8 cellular contexts compared by ENCODE assay signal in the genomic region with DNA sequence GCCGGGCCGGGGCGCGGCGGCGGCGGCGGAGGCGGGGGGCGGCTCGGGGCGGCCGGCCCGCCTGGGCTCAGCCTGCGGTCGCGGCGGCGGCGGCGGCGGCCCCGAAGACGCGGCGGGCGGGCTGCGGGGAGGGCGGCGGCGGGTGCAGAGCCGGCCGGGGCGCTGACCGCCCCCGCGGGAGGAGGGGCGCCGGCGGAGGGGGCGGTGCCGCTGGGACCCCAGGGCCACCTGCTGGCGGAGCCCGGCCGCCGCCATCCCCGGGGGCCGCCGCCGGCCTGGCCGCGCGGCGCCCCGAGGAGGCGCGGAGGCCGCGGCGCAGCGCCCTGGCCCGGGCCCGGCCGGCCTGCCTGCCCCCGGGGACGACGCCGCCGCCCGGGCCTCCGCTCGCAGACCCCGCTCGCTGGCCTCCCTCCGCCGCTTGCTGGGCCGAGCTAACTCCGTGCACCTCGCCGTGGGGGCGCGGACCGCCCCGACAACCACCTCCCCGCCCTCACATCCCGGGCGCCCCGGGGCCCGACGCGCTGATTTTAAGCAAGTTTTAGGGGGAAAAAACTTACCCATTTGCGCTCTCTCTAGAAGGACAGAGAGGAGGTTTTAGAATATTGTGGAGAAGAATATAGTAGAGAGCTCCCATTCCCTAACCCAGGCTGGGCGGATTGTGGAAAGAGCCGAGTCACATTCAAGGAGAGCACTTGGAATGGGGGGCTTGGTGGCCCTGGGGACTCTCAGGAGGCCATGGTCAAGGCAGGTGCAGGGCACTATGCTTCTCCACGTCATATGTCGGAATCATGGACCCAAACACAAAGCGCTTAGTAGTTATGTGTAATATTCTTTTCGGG. TPM values are rescaled to one million over a fixed set of nuclear protein-coding genes. Genes with fewer than 3 reads are reported as not detected.
DNase-seq lines count a peak whose midpoint lies in the region; ATAC-seq and TF ChIP-seq lines count a peak whose summit lies in the region.

A gene with protein sequence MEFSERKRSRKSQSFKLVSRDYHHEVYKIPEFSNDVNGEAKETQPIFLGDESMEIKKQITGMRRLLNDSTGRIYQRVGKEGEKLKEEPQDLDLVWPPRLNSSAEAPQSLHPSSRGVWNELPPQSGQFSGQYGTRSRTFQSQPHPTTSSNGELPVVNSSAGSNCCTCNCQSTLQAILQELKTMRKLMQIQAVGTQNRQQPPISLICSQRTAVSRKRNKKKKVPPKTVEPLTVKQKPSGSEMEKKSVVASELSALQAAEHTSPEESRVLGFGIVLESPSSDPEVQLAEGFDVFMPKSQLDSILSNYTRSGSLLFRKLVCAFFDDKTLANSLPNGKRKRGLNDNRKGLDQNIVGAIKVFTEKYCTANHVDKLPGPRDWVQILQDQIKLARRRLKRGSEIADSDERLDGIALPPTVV (minus strand): TSS at position 140 of the 839 bp plus-strand sequence. CDS start 481 bp downstream, outside the sequence.

- peaks cover 0 to 7% (median 0%) of the 10 kb centered on the region in 7 donors for H3K9me3 Mint-ChIP-seq in CD4-positive, CD25-positive, alpha-beta regulatory T cell
- no peaks in the 10 kb centered on the region for H3K9me3 Mint-ChIP-seq in activated naive CD8-positive, alpha-beta T cell treated with anti-CD3 and anti-CD28 coated beads, Interleukin-2, amount 10 ng/mL, durations not matched to agents 7 days and 5 days
- H3K9me3 Mint-ChIP-seq in progenitor cell of endocrine pancreas (ENCODE audit: low read depth), result no peaks in the 10 kb centered on the region

- peaks cover 69% of the 10 kb centered on the region for H3K27me3 Mint-ChIP-seq in CD4-positive, CD25-positive, alpha-beta regulatory T cell
- H3K27me3 Mint-ChIP-seq in activated naive CD8-positive, alpha-beta T cell treated with anti-CD3 and anti-CD28 coated beads, Interleukin-2, amount 10 ng/mL, durations not matched to agents 7 days and 5 days, result peaks cover 54% of the 10 kb centered on the region
- peaks cover 22% of the 10 kb centered on the region for H3K27me3 Mint-ChIP-seq in progenitor cell of endocrine pancreas

- intact Hi-C loops in left ventricle myocardium inferior (cut with micrococcal nuclease), result no loop called here

- no peaks in the 10 kb centered on the region for H3K36me3 Mint-ChIP-seq in CD4-positive, CD25-positive, alpha-beta regulatory T cell
- H3K36me3 Mint-ChIP-seq in activated naive CD8-positive, alpha-beta T cell treated with anti-CD3 and anti-CD28 coated beads, Interleukin-2, amount 10 ng/mL, durations not matched to agents 7 days and 5 days, result no peaks in the 10 kb centered on the region
- H3K36me3 Mint-ChIP-seq in progenitor cell of endocrine pancreas (ENCODE audit: insufficient read depth), result peaks cover 6% of the 10 kb centered on the region

- POLR2A ChIA-PET in activated naive CD8-positive, alpha-beta T cell treated with anti-CD3 and anti-CD28 coated beads, Interleukin-2, amount 10 ng/mL, durations not matched to agents 7 days and 5 days (lab: Charles Lee), result no interaction called here

- no peak for DNase-seq in CD4-positive, CD25-positive, alpha-beta regulatory T cell
- DNase-seq in HFF-Myc (ENCODE audit: extremely low read depth, low read depth) (no peak), left ventricle myocardium inferior (peak; percentile 53), progenitor cell of endocrine pancreas (ENCODE audit: low spot score, unreplicated experiment) (peak; percentile 45), NCI-H1694 (lab: John Stamatoyannopoulos, UW) (no peak)
- DNase-seq in activated naive CD8-positive, alpha-beta T cell treated with anti-CD3 and anti-CD28 coated beads, Interleukin-2, amount 10 ng/mL, durations not matched to agents 7 days and 5 days, result peak; percentile 33

- peaks cover 3% of the 10 kb centered on the region for H3K4me1 ChIP-seq in CD4-positive, CD25-positive, alpha-beta regulatory T cell (ENCODE audit: control insufficient read depth, insufficient read depth, low read length, poor library complexity, severe bottlenecking)
- H3K4me1 ChIP-seq in left ventricle myocardium inferior, result peaks cover 30% of the 10 kb centered on the region

- no peaks in the 10 kb centered on the region for H3K36me3 ChIP-seq in CD4-positive, CD25-positive, alpha-beta regulatory T cell (ENCODE audit: control insufficient read depth, insufficient read depth, low read length)
- peaks cover 8% of the 10 kb centered on the region for H3K36me3 ChIP-seq in left ventricle myocardium inferior

- no peak for ATAC-seq in CD4-positive, CD25-positive, alpha-beta regulatory T cell (ENCODE audit: low read depth in 2 of 2)
- ATAC-seq in activated naive CD8-positive, alpha-beta T cell treated with anti-CD3 and anti-CD28 coated beads, Interleukin-2, amount 10 ng/mL, durations not matched to agents 7 days and 5 days (ENCODE audit: low read depth), result no peak
- no peak for ATAC-seq in GM21786 (IDR thresholded peaks at IDR 0.05; ENCODE audit: unreplicated experiment)
- no peak for ATAC-seq in GM21526 (IDR thresholded peaks at IDR 0.05; ENCODE audit: low FRiP score, unreplicated experiment)

- peaks cover 46% of the 10 kb centered on the region for H3K27me3 ChIP-seq in CD4-positive, CD25-positive, alpha-beta regulatory T cell (ENCODE audit: control insufficient read depth, insufficient read depth, low read length)
- no peaks in the 10 kb centered on the region for H3K27me3 ChIP-seq in left ventricle myocardium inferior (ENCODE audit: low read depth)

- H3K9me3 ChIP-seq in CD4-positive, CD25-positive, alpha-beta regulatory T cell (ENCODE audit: control insufficient read depth in 2 of 2, low read length in 2 of 2), result no peaks in the 10 kb centered on the region
- H3K9me3 ChIP-seq in left ventricle myocardium inferior (replicated peaks), result no peaks in the 10 kb centered on the region

- no peak within 1 kb of the TSS for H3K4me3 ChIP-seq in CD4-positive, CD25-positive, alpha-beta regulatory T cell (ENCODE audit: low read depth, low read length)
- H3K4me3 ChIP-seq in HFF-Myc (replicated peaks; ENCODE audit: low read depth, low read length) (peak within 1 kb of the TSS; percentile 39), left ventricle myocardium inferior (peak within 1 kb of the TSS; percentile 83)

- H3K4me3 Mint-ChIP-seq in CD4-positive, CD25-positive, alpha-beta regulatory T cell, result peak within 1 kb of the TSS; percentile 27 to 82 (median 80)
- peak within 1 kb of the TSS; percentile 42 for H3K4me3 Mint-ChIP-seq in activated naive CD8-positive, alpha-beta T cell treated with anti-CD3 and anti-CD28 coated beads, Interleukin-2, amount 10 ng/mL, durations not matched to agents 7 days and 5 days
- peak within 1 kb of the TSS; percentile 80 for H3K4me3 Mint-ChIP-seq in progenitor cell of endocrine pancreas (ENCODE audit: low read depth)

- no peak within 1 kb of the TSS for H3K27ac ChIP-seq in CD4-positive, CD25-positive, alpha-beta regulatory T cell (ENCODE audit: insufficient read depth, low read length, poor library complexity, severe bottlenecking)
- peak within 1 kb of the TSS; percentile 73 for H3K27ac ChIP-seq in left ventricle myocardium inferior (replicated peaks)

- no peak within 1 kb of the TSS for H3K27ac Mint-ChIP-seq in CD4-positive, CD25-positive, alpha-beta regulatory T cell
- H3K27ac Mint-ChIP-seq in activated naive CD8-positive, alpha-beta T cell treated with anti-CD3 and anti-CD28 coated beads, Interleukin-2, amount 10 ng/mL, durations not matched to agents 7 days and 5 days, result no peak within 1 kb of the TSS
- peak within 1 kb of the TSS; percentile 91 for H3K27ac Mint-ChIP-seq in progenitor cell of endocrine pancreas

- no peak for TF ChIP-seq CTCF in HFF-Myc (IDR thresholded peaks at IDR 0.05; ENCODE audit: low read depth, low read length, missing control alignments)
- no peak for TF ChIP-seq CTCF in left ventricle myocardium inferior (IDR thresholded peaks at IDR 0.05; ENCODE audit: borderline replicate concordance)
- TF ChIP-seq CTCF in progenitor cell of endocrine pancreas (IDR thresholded peaks at IDR 0.05; ENCODE audit: unreplicated experiment), result no peak

- peaks cover 0 to 11% (median 6%) of the 10 kb centered on the region in 4 donors for H3K4me1 Mint-ChIP-seq in CD4-positive, CD25-positive, alpha-beta regulatory T cell
- H3K4me1 Mint-ChIP-seq in activated naive CD8-positive, alpha-beta T cell treated with anti-CD3 and anti-CD28 coated beads, Interleukin-2, amount 10 ng/mL, durations not matched to agents 7 days and 5 days, result peaks cover 3% of the 10 kb centered on the region
- peaks cover 22% of the 10 kb centered on the region for H3K4me1 Mint-ChIP-seq in progenitor cell of endocrine pancreas (ENCODE audit: low read depth)

RNA-seq across cellular contexts. Expression of the gene that starts here (rescaled TPM):
- total RNA-seq in CD4-positive, CD25-positive, alpha-beta regulatory T cell, result 0.35 TPM
- not detected for polyA plus RNA-seq in CD4-positive, CD25-positive, alpha-beta regulatory T cell
- not detected for total RNA-seq in activated naive CD8-positive, alpha-beta T cell treated with anti-CD3 and anti-CD28 coated beads, Interleukin-2, amount 10 ng/mL, durations not matched to agents 7 days and 5 days
- total RNA-seq in left ventricle myocardium inferior, result 14.7 TPM
- total RNA-seq in progenitor cell of endocrine pancreas, result 43.2 and 47.8 TPM in 2 replicates

Comparison
In these comparisons a context has a peak if more than half of its experiments do, and no peak if none do; other contexts are left out.
1. RNA of the gene that starts here (total RNA-seq): 43.2 to 47.8 TPM in progenitor cell of endocrine pancreas and 14.7 TPM in left ventricle myocardium inferior (single experiment); 0.35 TPM in CD4-positive, CD25-positive, alpha-beta regulatory T cell (single experiment) and not detected in activated naive CD8-positive, alpha-beta T cell treated with anti-CD3 and anti-CD28 coated beads, Interleukin-2, amount 10 ng/mL, durations not matched to agents 7 days and 5 days; every median in the first group is over 10 times any median in the second.
2. Peak in DNase-seq in activated naive CD8-positive, alpha-beta T cell treated with anti-CD3 and anti-CD28 coated beads, Interleukin-2, amount 10 ng/mL, durations not matched to agents 7 days and 5 days; RNA of the gene not detected or under 1 TPM.
3. DNase-seq: peak in left ventricle myocardium inferior (single experiment) and progenitor cell of endocrine pancreas (single experiment); none in CD4-positive, CD25-positive, alpha-beta regulatory T cell (0 of 3), HFF-Myc (single experiment) and NCI-H1694 (single experiment).
4. Peak in every context shown above with its lines, with median percentiles within 50 percentile points of each other: H3K4me3 Mint-ChIP-seq.